In genomic region chr12:108634225-108634795, GRCh38 we compare ENCODE assay signal across 8 cellular contexts. TPM values are rescaled to one million over a fixed set of nuclear protein-coding genes. Genes with fewer than 3 reads are reported as not detected.
A peak's percentile ranks its signal among the peaks of the same experiment; 100 is the strongest.
DNase-seq lines count a peak whose midpoint lies in the region; ATAC-seq, FAIRE-seq and TF ChIP-seq lines count a peak whose summit lies in the region.

No MANE protein-coding gene starts in this region.

- H2BK20ac ChIP-seq in H1 (ENCODE audit: low read length), result no peak overlapping the region

- POLR2A ChIA-PET in H1 (lab: Charles Lee; ENCODE audit: partially characterized antibody), result interaction anchor here (1.2 to 1.3 kb wide), 2 partner anchors 18 to 224 kb away, joined by 4 read pairs; no protein-coding TSS in a partner anchor

- H3K27ac ChIP-seq in H1 (ENCODE audit: low read depth, low read length), result no peak overlapping the region

- no peak overlapping the region for H4K91ac ChIP-seq in H1 (replicated peaks; ENCODE audit: insufficient read length, low read length)

- H2BK5ac ChIP-seq in H1 (ENCODE audit: low read depth, low read length), result 0 out of 2 replicates have a peak overlapping the region, but pooled peaks have one; percentile 35

- ATAC-seq in stimulated activated naive CD8-positive, alpha-beta T cell treated with anti-CD3 and anti-CD28 coated beads, Interleukin-15, Interleukin-2, amounts not matched to agents 100 U/mL and 50 U/mL, for 24 hours, result peak; percentile 7
- ATAC-seq in HG02588 (IDR thresholded peaks at IDR 0.05; ENCODE audit: unreplicated experiment), result no peak

- in situ Hi-C loops in GM13976 (cut with MboI; ENCODE audit: low sequenced_read_pairs, unreplicated experiment), result no loop called here

- H3K79me1 ChIP-seq in H1 (ENCODE audit: low read depth, low read length), result no peaks in the 10 kb centered on the region

- TF ChIP-seq CTCF in H1 (IDR thresholded peaks at IDR 0.05; ENCODE audit: control extremely low read depth in 1 of 3, insufficient read depth in 1 of 3, low read depth in 1 of 3, low read length in 3 of 3) (no peak), foreskin fibroblast (IDR thresholded peaks at IDR 0.05; ENCODE audit: low read depth, low read length) (no peak), GM13976 (IDR thresholded peaks at IDR 0.05; ENCODE audit: borderline replicate concordance, control extremely low read depth, extremely low read depth, insufficient read depth, missing control alignments) (no peak)

- DNase-seq in NK-92 treated with Interleukin-12 subunit alpha and Interleukin-12 subunit beta, amount 100 ng/mL, for 24 hours (lab: John Stamatoyannopoulos, UW), result peak; percentile 8
- no peak for DNase-seq in NK-92 (lab: John Stamatoyannopoulos, UW; ENCODE audit: unreplicated experiment)
- DNase-seq in SHP77 treated with DMSO at 0.1 percent for 48 hours (lab: John Stamatoyannopoulos, UW), result peak; percentile 67
- DNase-seq in H1 (ENCODE audit: low read depth in 1 of 2, low spot score in 2 of 2), result no peak
- peak; percentile 70 for DNase-seq in stimulated activated naive CD8-positive, alpha-beta T cell treated with anti-CD3 and anti-CD28 coated beads, Interleukin-15, Interleukin-2, amounts not matched to agents 100 U/mL and 50 U/mL, for 24 hours
- DNase-seq in foreskin fibroblast, result no peak
- DNase-seq in GM13976 (ENCODE audit: low spot score), result no peak

- H3K79me2 ChIP-seq in H1 (ENCODE audit: control insufficient read depth in 1 of 2, insufficient read depth in 2 of 2, low read length in 2 of 2), result no peaks in the 10 kb centered on the region

- FAIRE-seq in H1 (lab: Jason Lieb, UNC), result no peak

- H4K20me1 ChIP-seq in H1 (replicated peaks in 1 of 2; ENCODE audit: control insufficient read depth in 1 of 2, insufficient read depth in 2 of 2, low read length in 2 of 2), result no peaks in the 10 kb centered on the region

- no peak overlapping the region for H3K23ac ChIP-seq in H1 (ENCODE audit: insufficient read length)

- H3K56ac ChIP-seq in H1 (replicated peaks; ENCODE audit: insufficient read length, low read depth, low read length), result no peak overlapping the region

- 90% methylated on average over 6 of the region's 6 CpGs; no CpG with 5 or more reads in 1 of the 2 experiments for WGBS in H1 (ENCODE audit: extremely low coverage in 1 of 2, insufficient coverage in 1 of 2, insufficient read length in 1 of 2, insufficient replicate concordance in 2 of 2, low coverage in 1 of 2, low lambda C conversion rate in 2 of 2, missing lambda C conversion rate in 1 of 2), 2 experiments

- no peaks in the 10 kb centered on the region for H3K23me2 ChIP-seq in H1 (ENCODE audit: low read depth, low read length)

- H2BK15ac ChIP-seq in H1 (ENCODE audit: low read length), result 0 out of 2 replicates have a peak overlapping the region, but pooled peaks have one; percentile 61

- no peak overlapping the region for H2AK5ac ChIP-seq in H1 (ENCODE audit: low read depth, low read length)

- H3K4me3 ChIP-seq in H1 (ENCODE audit: extremely low read depth in 1 of 4, insufficient read depth in 2 of 4, low read depth in 3 of 4, low read length in 4 of 4) (no peak overlapping the region), foreskin fibroblast (ENCODE audit: low read depth in 1 of 2, low read length in 2 of 2) (no peak overlapping the region)

- peaks cover 18 to 43% (median 24%) of the 10 kb centered on the region in 4 experiments for H3K4me1 ChIP-seq in H1 (replicated peaks in 1 of 4; ENCODE audit: control insufficient read depth in 3 of 4, insufficient read depth in 4 of 4, low read length in 3 of 4)

- H3K36me3 ChIP-seq in H1 (ENCODE audit: control insufficient read depth in 2 of 4, insufficient read depth in 4 of 4, low read length in 3 of 4), result no peaks in the 10 kb centered on the region

- H4K8ac ChIP-seq in H1 (ENCODE audit: extremely low read depth, insufficient read depth, low read length), result no peak overlapping the region

- CTCF ChIA-PET in H1 (lab: Charles Lee; ENCODE audit: partially characterized antibody), result interaction anchor here (1.2 to 10.0 kb wide), 3 partner anchors 14 to 22 kb away, joined by 3 to 90 read pairs (median 5); no protein-coding TSS in a partner anchor

- no peak overlapping the region for H4K5ac ChIP-seq in H1 (ENCODE audit: insufficient read length, low read depth, low read length)

- H2BK12ac ChIP-seq in H1 (ENCODE audit: low read depth, low read length), result peak overlapping the region; percentile 27; the same call in 1 of the 2 replicates

- no peak for TF ChIP-seq RAD21 in H1 (IDR thresholded peaks at IDR 0.05 in 1 of 2, conservative IDR thresholded peaks at IDR 0.05 in 1 of 2; ENCODE audit: low read depth in 2 of 2, low read length in 2 of 2)

- no peak overlapping the region for H3K14ac ChIP-seq in H1 (ENCODE audit: insufficient read length)

- no peak overlapping the region; a peak in 1 of 4 replicates for H3K4me2 ChIP-seq in H1 (ENCODE audit: insufficient read depth in 1 of 2, low read depth in 2 of 2, low read length in 2 of 2)

- no peak for TF ChIP-seq EP300 in H1 (IDR thresholded peaks at IDR 0.05; ENCODE audit: borderline replicate concordance in 1 of 2, low read depth in 2 of 2, low read length in 2 of 2)

- H2AFZ ChIP-seq in H1 (ENCODE audit: low read length), result peak overlapping the region; percentile 36; the same call in 1 of the 2 replicates

- H3K9ac ChIP-seq in H1 (replicated peaks in 1 of 4; ENCODE audit: extremely low read depth in 1 of 4, low read depth in 3 of 4, low read length in 3 of 4), result no peak overlapping the region

- H3K9me3 ChIP-seq in H1 (ENCODE audit: insufficient read depth in 2 of 2, low read depth in 1 of 2, low read length in 1 of 2), result no peaks in the 10 kb centered on the region

- H3K18ac ChIP-seq in H1 (ENCODE audit: extremely low read depth, low read length), result no peak overlapping the region; the same call in 1 of the 2 replicates

- H2BK120ac ChIP-seq in H1 (replicated peaks; ENCODE audit: low read depth, low read length), result no peak overlapping the region

- H3K4ac ChIP-seq in H1 (replicated peaks; ENCODE audit: insufficient read length, low read depth, low read length), result no peak overlapping the region

- TF ChIP-seq POLR2A in H1 (IDR thresholded peaks at IDR 0.05; ENCODE audit: control extremely low read depth in 1 of 2, low read depth in 2 of 2, low read length in 2 of 2), result no peak

- H3K27me3 ChIP-seq in H1 (replicated peaks in 1 of 4; ENCODE audit: control insufficient read depth in 3 of 4, extremely low read depth in 1 of 4, insufficient read depth in 3 of 4, low read length in 3 of 4), result no peaks in the 10 kb centered on the region

TF ChIP-seq in H1, 55 proteins besides CTCF, POLR2A, EP300 and RAD21:
- TF ChIP-seq HDAC2 (IDR thresholded peaks at IDR 0.05; ENCODE audit: borderline replicate concordance in 1 of 2, low read depth in 2 of 2, low read length in 2 of 2) (no peak), SP2 (IDR thresholded peaks at IDR 0.05; ENCODE audit: low read length) (no peak), BACH1 (IDR thresholded peaks at IDR 0.05; ENCODE audit: low read length) (no peak), CBX5 (IDR thresholded peaks at IDR 0.05; ENCODE audit: low read depth, low read length) (no peak), ATF2 (IDR thresholded peaks at IDR 0.05; ENCODE audit: low read length) (no peak)
- TF ChIP-seq, protein P1, sequence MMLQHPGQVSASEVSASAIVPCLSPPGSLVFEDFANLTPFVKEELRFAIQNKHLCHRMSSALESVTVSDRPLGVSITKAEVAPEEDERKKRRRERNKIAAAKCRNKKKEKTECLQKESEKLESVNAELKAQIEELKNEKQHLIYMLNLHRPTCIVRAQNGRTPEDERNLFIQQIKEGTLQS (IDR thresholded peaks at IDR 0.05; ENCODE audit: insufficient read depth, low read depth, low read length), result no peak

RNA-seq across cellular contexts. Expression of gene SELPLG, which starts 0.6 kb away (rescaled TPM):
- total RNA-seq in H1 (2021; fragmentation: NEBNext Ultra II Directional; extraction: Animal tissue kit (Norgen Biotek cat#: 25700)), result 0.13 TPM in 1 of 2 replicates, not detected in the other
- 0.18 and 0.19 TPM in 2 replicates for polyA plus RNA-seq in H1 (2011; rRNA removed)
- 0.09 TPM for polyA plus RNA-seq in H1 (2011; cell fraction: cytosol; rRNA removed)
- 0.09 TPM for polyA plus RNA-seq in H1 (2011; cell fraction: nucleus; rRNA removed)
- 0.09 TPM in 1 of 4 replicates, not detected in the others for polyA plus RNA-seq in H1 (2012, experiment 1 of 2)
- polyA plus RNA-seq in H1 (2012, experiment 2 of 2), result not detected
- 0.08 TPM for polyA plus RNA-seq in H1 (2013, experiment 1 of 2)
- 0.06 TPM for polyA plus RNA-seq in H1 (2013, experiment 2 of 2)
- polyA minus RNA-seq in H1 (2011; rRNA and poly(A)+ RNA removed), result 0.10 TPM in 1 of 2 replicates, not detected in the other
- polyA minus RNA-seq in H1 (2011; cell fraction: cytosol; rRNA and poly(A)+ RNA removed), result not detected
- polyA minus RNA-seq in H1 (2011; cell fraction: nucleus; rRNA and poly(A)+ RNA removed), result not detected

RNA-seq across cellular contexts. Expression of gene TMEM119, which starts 36.4 kb away (rescaled TPM):
- total RNA-seq in H1 (2021; fragmentation: NEBNext Ultra II Directional; extraction: Animal tissue kit (Norgen Biotek cat#: 25700)), result 0.48 and 0.61 TPM in 2 replicates
- polyA plus RNA-seq in H1 (2011; rRNA removed), result 0.35 TPM in 2 replicates
- 0.41 TPM for polyA plus RNA-seq in H1 (2011; cell fraction: cytosol; rRNA removed)
- 0.27 TPM for polyA plus RNA-seq in H1 (2011; cell fraction: nucleus; rRNA removed)
- polyA plus RNA-seq in H1 (2012, experiment 1 of 2), result 0.16 to 0.42 TPM (median 0.24 TPM) in 4 replicates
- polyA plus RNA-seq in H1 (2012, experiment 2 of 2), result 0.26 TPM
- polyA plus RNA-seq in H1 (2013, experiment 1 of 2), result 0.55 TPM
- polyA plus RNA-seq in H1 (2013, experiment 2 of 2), result 0.68 TPM
- not detected in 2 replicates for polyA minus RNA-seq in H1 (2011; rRNA and poly(A)+ RNA removed)
- polyA minus RNA-seq in H1 (2011; cell fraction: cytosol; rRNA and poly(A)+ RNA removed), result not detected
- not detected for polyA minus RNA-seq in H1 (2011; cell fraction: nucleus; rRNA and poly(A)+ RNA removed)

Comparison
In these comparisons a context has a peak if more than half of its experiments do, and no peak if none do; other contexts are left out.
1. DNase-seq: peak in NK-92 treated with Interleukin-12 subunit alpha and Interleukin-12 subunit beta, amount 100 ng/mL, for 24 hours (single experiment), SHP77 treated with DMSO at 0.1 percent for 48 hours (single experiment) and stimulated activated naive CD8-positive, alpha-beta T cell treated with anti-CD3 and anti-CD28 coated beads, Interleukin-15, Interleukin-2, amounts not matched to agents 100 U/mL and 50 U/mL, for 24 hours (single experiment); none in NK-92 (single experiment), H1 (0 of 2), foreskin fibroblast (0 of 2) and GM13976 (single experiment).